Comparison of ENCODE assay signal across 15 cellular contexts in the genomic region with DNA sequence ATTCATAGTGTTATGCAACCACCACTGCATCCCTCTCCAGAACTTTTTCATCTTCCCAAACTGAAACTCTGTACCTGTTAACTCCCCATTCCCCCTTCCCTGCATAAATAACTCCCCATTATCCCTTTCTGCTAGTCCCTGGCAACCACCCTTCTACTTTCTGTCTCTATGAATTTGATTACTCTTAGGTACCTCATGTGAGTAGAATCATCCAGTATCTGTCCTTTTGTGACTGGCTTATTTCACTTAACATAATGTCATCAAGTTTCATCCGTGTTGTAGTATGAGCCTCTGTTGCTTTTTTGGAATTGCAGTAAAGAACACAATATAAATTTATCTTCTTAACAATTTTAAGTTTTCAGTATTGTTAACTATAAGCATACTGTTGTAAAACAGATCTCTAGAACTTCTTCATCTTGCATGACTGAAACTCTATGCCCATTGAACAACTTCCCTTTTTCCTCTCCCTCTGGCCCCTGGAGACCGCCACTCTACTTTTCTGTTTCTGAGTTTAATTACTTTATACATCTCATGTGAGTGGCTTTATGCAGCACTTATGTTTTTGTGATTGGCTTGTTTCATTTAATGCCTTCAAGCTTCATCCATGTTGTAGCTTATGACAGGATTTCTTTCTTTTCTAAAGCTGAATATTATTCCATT.
A peak's percentile ranks its signal among the peaks of the same experiment; 100 is the strongest.
DNase-seq lines count a peak whose midpoint lies in the region; ATAC-seq and FAIRE-seq lines count a peak whose summit lies in the region.
"Had no signal": no experiment of that assay in that cellular context is flagged by ENCODE, and none has a peak within 500 bp of the region (broad histone marks: within the 10 kb centered on the region; RNA-seq: fewer than 3 reads in every experiment).

No MANE protein-coding gene starts in this region.

- H3K27me3 Mint-ChIP-seq in stimulated activated memory B cell treated with anti-CD40 and anti-IgM and Interleukin-4, amounts not matched to agents 10 μg/mL and 1 μg/mL and 100 μg/mL, for 72 hours: peaks cover 70% of the 10 kb centered on the region

- FAIRE-seq in HTR-8/SVneo (lab: Jason Lieb, UNC): no peak

- no peak overlapping the region for H3K4me3 Mint-ChIP-seq in stimulated activated memory B cell treated with anti-CD40 and anti-IgM and Interleukin-4, amounts not matched to agents 10 μg/mL and 1 μg/mL and 100 μg/mL, for 72 hours
- H3K4me3 Mint-ChIP-seq in stimulated activated effector memory CD8-positive, alpha-beta T cell treated with anti-CD3 and anti-CD28 coated beads, Interleukin-12 subunit alpha, Interleukin-12 subunit beta, amount 100 ng/mL, for 72 hours: no peak overlapping the region
- H3K4me3 Mint-ChIP-seq: activated CD4-positive, alpha-beta memory T cell treated with anti-CD3 and anti-CD28 coated beads for 36 hours; HFFc6 had no signal

- ATAC-seq in GM18870 (IDR thresholded peaks at IDR 0.05; ENCODE audit: unreplicated experiment) (peak; percentile 39), HG02870 (IDR thresholded peaks at IDR 0.05; ENCODE audit: unreplicated experiment) (peak; percentile 45)
- ATAC-seq in stimulated activated memory B cell treated with anti-CD40 and anti-IgM and Interleukin-4, amounts not matched to agents 10 μg/mL and 1 μg/mL and 100 μg/mL, for 72 hours: peak; percentile 80
- ATAC-seq in stimulated activated effector memory CD8-positive, alpha-beta T cell treated with anti-CD3 and anti-CD28 coated beads, Interleukin-12 subunit alpha, Interleukin-12 subunit beta, amount 100 ng/mL, for 72 hours: no peak

- H3K9me3 Mint-ChIP-seq in stimulated activated memory B cell treated with anti-CD40 and anti-IgM and Interleukin-4, amounts not matched to agents 10 μg/mL and 1 μg/mL and 100 μg/mL, for 72 hours: peaks cover 2% of the 10 kb centered on the region
- H3K9me3 Mint-ChIP-seq in stimulated activated effector memory CD8-positive, alpha-beta T cell treated with anti-CD3 and anti-CD28 coated beads, Interleukin-12 subunit alpha, Interleukin-12 subunit beta, amount 100 ng/mL, for 72 hours: no peaks in the 10 kb centered on the region
- H3K9me3 Mint-ChIP-seq: activated CD4-positive, alpha-beta memory T cell treated with anti-CD3 and anti-CD28 coated beads for 36 hours had no signal

- peak; percentile 47 for DNase-seq in NOMO-1 treated with dmso at 0.1 percent for 144 hours (lab: John Stamatoyannopoulos, UW; ENCODE audit: unreplicated experiment)
- DNase-seq in HTR-8/SVneo (ENCODE audit: insufficient read length, low spot score): no peak
- DNase-seq in stimulated activated effector memory CD8-positive, alpha-beta T cell treated with anti-CD3 and anti-CD28 coated beads, Interleukin-12 subunit alpha, Interleukin-12 subunit beta, amount 100 ng/mL, for 72 hours (ENCODE audit: low spot score in 2 of 2): no peak
- DNase-seq in NCI-H446 treated with DMSO at 0.1 percent for 48 hours (lab: John Stamatoyannopoulos, UW): no peak
- DNase-seq: activated CD4-positive, alpha-beta memory T cell treated with anti-CD3 and anti-CD28 coated beads for 36 hours; AML-193; foreskin melanocyte; HFFc6; NCI-H187; NCI-H510A treated with DMSO at 0.1 percent for 48 hours; Peyer's patch had no signal

- peaks cover 34% of the 10 kb centered on the region for H3K4me1 Mint-ChIP-seq in stimulated activated memory B cell treated with anti-CD40 and anti-IgM and Interleukin-4, amounts not matched to agents 10 μg/mL and 1 μg/mL and 100 μg/mL, for 72 hours
- H3K4me1 Mint-ChIP-seq in stimulated activated effector memory CD8-positive, alpha-beta T cell treated with anti-CD3 and anti-CD28 coated beads, Interleukin-12 subunit alpha, Interleukin-12 subunit beta, amount 100 ng/mL, for 72 hours: no peaks in the 10 kb centered on the region

- no peak overlapping the region for H3K27ac Mint-ChIP-seq in stimulated activated memory B cell treated with anti-CD40 and anti-IgM and Interleukin-4, amounts not matched to agents 10 μg/mL and 1 μg/mL and 100 μg/mL, for 72 hours
- H3K27ac Mint-ChIP-seq in stimulated activated effector memory CD8-positive, alpha-beta T cell treated with anti-CD3 and anti-CD28 coated beads, Interleukin-12 subunit alpha, Interleukin-12 subunit beta, amount 100 ng/mL, for 72 hours: no peak overlapping the region
- H3K27ac Mint-ChIP-seq: activated CD4-positive, alpha-beta memory T cell treated with anti-CD3 and anti-CD28 coated beads for 36 hours; HFFc6; progenitor cell of endocrine pancreas had no signal

- H3K36me3 Mint-ChIP-seq in stimulated activated memory B cell treated with anti-CD40 and anti-IgM and Interleukin-4, amounts not matched to agents 10 μg/mL and 1 μg/mL and 100 μg/mL, for 72 hours: no peaks in the 10 kb centered on the region
- H3K36me3 Mint-ChIP-seq in stimulated activated effector memory CD8-positive, alpha-beta T cell treated with anti-CD3 and anti-CD28 coated beads, Interleukin-12 subunit alpha, Interleukin-12 subunit beta, amount 100 ng/mL, for 72 hours: no peaks in the 10 kb centered on the region
- H3K36me3 Mint-ChIP-seq: activated CD4-positive, alpha-beta memory T cell treated with anti-CD3 and anti-CD28 coated beads for 36 hours had no signal
